In the genomic region with DNA sequence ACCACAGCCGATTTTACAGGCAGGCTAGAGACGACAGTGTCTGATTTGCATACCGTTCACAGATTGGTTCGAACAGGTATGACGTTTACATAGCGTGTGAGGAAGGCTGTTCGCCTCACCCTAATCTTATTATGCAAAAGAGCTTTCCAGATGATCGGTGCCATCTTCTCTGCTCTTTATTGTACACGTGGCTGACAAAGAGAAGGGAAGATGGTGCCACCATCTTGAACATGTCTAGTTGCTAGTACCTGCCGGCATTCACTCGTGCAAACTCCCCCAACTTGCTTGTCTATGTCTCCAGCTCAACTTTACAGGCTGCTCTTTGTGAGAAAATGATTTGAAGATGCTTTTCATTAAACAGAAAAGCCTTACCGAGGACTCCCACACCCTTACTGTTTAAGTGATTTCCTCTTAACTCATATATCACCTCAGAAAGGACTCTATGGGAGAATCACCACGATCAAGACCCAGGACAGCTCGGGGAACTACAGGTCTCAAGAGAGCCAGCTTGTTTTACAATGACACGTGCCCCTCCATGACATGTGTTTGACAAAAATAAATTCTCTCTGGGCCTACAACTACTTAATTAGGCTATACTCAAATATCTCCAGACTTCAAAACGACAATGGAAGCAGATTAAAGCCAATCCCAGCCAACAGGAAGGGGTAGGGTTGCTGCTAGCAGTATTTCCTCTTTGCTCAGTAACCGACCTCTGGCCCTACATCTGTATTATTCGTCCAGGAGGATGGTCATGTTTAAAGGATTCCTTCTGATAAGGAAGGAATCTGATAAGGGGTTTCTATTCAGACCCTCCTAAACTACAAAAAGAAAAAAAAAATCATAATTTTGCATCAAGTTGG, we compare ENCODE assay signal across 1 cellular context.
TF ChIP-seq lines count a peak whose summit lies in the region.

No MANE protein-coding gene starts in this region.

TF ChIP-seq in K562, 482 proteins besides CTCF, POLR2A, EP300 and RAD21 (continued from another document and continues in another):
- TF ChIP-seq, protein P1, sequence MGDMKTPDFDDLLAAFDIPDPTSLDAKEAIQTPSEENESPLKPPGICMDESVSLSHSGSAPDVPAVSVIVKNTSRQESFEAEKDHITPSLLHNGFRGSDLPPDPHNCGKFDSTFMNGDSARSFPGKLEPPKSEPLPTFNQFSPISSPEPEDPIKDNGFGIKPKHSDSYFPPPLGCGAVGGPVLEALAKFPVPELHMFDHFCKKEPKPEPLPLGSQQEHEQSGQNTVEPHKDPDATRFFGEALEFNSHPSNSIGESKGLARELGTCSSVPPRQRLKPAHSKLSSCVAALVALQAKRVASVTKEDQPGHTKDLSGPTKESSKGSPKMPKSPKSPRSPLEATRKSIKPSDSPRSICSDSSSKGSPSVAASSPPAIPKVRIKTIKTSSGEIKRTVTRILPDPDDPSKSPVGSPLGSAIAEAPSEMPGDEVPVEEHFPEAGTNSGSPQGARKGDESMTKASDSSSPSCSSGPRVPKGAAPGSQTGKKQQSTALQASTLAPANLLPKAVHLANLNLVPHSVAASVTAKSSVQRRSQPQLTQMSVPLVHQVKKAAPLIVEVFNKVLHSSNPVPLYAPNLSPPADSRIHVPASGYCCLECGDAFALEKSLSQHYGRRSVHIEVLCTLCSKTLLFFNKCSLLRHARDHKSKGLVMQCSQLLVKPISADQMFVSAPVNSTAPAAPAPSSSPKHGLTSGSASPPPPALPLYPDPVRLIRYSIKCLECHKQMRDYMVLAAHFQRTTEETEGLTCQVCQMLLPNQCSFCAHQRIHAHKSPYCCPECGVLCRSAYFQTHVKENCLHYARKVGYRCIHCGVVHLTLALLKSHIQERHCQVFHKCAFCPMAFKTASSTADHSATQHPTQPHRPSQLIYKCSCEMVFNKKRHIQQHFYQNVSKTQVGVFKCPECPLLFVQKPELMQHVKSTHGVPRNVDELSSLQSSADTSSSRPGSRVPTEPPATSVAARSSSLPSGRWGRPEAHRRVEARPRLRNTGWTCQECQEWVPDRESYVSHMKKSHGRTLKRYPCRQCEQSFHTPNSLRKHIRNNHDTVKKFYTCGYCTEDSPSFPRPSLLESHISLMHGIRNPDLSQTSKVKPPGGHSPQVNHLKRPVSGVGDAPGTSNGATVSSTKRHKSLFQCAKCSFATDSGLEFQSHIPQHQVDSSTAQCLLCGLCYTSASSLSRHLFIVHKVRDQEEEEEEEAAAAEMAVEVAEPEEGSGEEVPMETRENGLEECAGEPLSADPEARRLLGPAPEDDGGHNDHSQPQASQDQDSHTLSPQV (IDR thresholded peaks at IDR 0.05) = peak; percentile 88
- TF ChIP-seq PML (IDR thresholded peaks at IDR 0.05; ENCODE audit: low read length) = peak; percentile 62
- TF ChIP-seq RUNX1 (IDR thresholded peaks at IDR 0.05; ENCODE audit: low read depth) = no peak
- 0 out of 2 replicates have a peak, but pooled peaks have one; percentile 53 for TF ChIP-seq NBN (IDR thresholded peaks at IDR 0.05; ENCODE audit: low read depth)
- TF ChIP-seq RCOR1 (IDR thresholded peaks at IDR 0.05; ENCODE audit: borderline replicate concordance in 1 of 2, low read depth in 2 of 2, low read length in 2 of 2) = peak in 1 of 2 experiments; percentile 40; a peak in 1 of 4 replicates
- no peak for TF ChIP-seq CBFA2T3 (IDR thresholded peaks at IDR 0.05)
- TF ChIP-seq, protein P2, sequence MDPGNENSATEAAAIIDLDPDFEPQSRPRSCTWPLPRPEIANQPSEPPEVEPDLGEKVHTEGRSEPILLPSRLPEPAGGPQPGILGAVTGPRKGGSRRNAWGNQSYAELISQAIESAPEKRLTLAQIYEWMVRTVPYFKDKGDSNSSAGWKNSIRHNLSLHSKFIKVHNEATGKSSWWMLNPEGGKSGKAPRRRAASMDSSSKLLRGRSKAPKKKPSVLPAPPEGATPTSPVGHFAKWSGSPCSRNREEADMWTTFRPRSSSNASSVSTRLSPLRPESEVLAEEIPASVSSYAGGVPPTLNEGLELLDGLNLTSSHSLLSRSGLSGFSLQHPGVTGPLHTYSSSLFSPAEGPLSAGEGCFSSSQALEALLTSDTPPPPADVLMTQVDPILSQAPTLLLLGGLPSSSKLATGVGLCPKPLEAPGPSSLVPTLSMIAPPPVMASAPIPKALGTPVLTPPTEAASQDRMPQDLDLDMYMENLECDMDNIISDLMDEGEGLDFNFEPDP (CRISPR knock-in tag; IDR thresholded peaks at IDR 0.05) = no peak
- TF ChIP-seq, protein P3, sequence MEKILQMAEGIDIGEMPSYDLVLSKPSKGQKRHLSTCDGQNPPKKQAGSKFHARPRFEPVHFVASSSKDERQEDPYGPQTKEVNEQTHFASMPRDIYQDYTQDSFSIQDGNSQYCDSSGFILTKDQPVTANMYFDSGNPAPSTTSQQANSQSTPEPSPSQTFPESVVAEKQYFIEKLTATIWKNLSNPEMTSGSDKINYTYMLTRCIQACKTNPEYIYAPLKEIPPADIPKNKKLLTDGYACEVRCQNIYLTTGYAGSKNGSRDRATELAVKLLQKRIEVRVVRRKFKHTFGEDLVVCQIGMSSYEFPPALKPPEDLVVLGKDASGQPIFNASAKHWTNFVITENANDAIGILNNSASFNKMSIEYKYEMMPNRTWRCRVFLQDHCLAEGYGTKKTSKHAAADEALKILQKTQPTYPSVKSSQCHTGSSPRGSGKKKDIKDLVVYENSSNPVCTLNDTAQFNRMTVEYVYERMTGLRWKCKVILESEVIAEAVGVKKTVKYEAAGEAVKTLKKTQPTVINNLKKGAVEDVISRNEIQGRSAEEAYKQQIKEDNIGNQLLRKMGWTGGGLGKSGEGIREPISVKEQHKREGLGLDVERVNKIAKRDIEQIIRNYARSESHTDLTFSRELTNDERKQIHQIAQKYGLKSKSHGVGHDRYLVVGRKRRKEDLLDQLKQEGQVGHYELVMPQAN (IDR thresholded peaks at IDR 0.05; ENCODE audit: borderline replicate concordance) = peak; percentile 48; the same call in 1 of the 2 replicates
- TF ChIP-seq, protein P4, sequence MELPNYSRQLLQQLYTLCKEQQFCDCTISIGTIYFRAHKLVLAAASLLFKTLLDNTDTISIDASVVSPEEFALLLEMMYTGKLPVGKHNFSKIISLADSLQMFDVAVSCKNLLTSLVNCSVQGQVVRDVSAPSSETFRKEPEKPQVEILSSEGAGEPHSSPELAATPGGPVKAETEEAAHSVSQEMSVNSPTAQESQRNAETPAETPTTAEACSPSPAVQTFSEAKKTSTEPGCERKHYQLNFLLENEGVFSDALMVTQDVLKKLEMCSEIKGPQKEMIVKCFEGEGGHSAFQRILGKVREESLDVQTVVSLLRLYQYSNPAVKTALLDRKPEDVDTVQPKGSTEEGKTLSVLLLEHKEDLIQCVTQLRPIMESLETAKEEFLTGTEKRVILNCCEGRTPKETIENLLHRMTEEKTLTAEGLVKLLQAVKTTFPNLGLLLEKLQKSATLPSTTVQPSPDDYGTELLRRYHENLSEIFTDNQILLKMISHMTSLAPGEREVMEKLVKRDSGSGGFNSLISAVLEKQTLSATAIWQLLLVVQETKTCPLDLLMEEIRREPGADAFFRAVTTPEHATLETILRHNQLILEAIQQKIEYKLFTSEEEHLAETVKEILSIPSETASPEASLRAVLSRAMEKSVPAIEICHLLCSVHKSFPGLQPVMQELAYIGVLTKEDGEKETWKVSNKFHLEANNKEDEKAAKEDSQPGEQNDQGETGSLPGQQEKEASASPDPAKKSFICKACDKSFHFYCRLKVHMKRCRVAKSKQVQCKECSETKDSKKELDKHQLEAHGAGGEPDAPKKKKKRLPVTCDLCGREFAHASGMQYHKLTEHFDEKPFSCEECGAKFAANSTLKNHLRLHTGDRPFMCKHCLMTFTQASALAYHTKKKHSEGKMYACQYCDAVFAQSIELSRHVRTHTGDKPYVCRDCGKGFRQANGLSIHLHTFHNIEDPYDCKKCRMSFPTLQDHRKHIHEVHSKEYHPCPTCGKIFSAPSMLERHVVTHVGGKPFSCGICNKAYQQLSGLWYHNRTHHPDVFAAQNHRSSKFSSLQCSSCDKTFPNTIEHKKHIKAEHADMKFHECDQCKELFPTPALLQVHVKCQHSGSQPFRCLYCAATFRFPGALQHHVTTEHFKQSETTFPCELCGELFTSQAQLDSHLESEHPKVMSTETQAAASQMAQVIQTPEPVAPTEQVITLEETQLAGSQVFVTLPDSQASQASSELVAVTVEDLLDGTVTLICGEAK (IDR thresholded peaks at IDR 0.05) = 0 out of 2 replicates have a peak, but pooled peaks have one; percentile 51
- TF ChIP-seq, protein P4 (CRISPR knock-in tag; IDR thresholded peaks at IDR 0.05) = no peak
- TF ChIP-seq TARDBP (IDR thresholded peaks at IDR 0.05) = 0 out of 2 replicates have a peak, but pooled peaks have one; percentile 56
- TF ChIP-seq MCM7 (IDR thresholded peaks at IDR 0.05) = no peak
- peak; percentile 56 for TF ChIP-seq POLR2G (IDR thresholded peaks at IDR 0.05; ENCODE audit: low read depth, low read length)
- peak; percentile 59; the same call in 1 of the 2 replicates for TF ChIP-seq ZNF175 (CRISPR knock-in tag; IDR thresholded peaks at IDR 0.05; ENCODE audit: low read depth)
- TF ChIP-seq, protein P5, sequence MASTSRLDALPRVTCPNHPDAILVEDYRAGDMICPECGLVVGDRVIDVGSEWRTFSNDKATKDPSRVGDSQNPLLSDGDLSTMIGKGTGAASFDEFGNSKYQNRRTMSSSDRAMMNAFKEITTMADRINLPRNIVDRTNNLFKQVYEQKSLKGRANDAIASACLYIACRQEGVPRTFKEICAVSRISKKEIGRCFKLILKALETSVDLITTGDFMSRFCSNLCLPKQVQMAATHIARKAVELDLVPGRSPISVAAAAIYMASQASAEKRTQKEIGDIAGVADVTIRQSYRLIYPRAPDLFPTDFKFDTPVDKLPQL (IDR thresholded peaks at IDR 0.05; ENCODE audit: extremely low read depth, insufficient read length) = peak; percentile 92
- peak; percentile 20 for TF ChIP-seq HDAC3 (IDR thresholded peaks at IDR 0.05; ENCODE audit: borderline replicate concordance, partially characterized antibody)
- no peak for TF ChIP-seq HIVEP1 (CRISPR knock-in tag; IDR thresholded peaks at IDR 0.05)
- TF ChIP-seq, protein P6, sequence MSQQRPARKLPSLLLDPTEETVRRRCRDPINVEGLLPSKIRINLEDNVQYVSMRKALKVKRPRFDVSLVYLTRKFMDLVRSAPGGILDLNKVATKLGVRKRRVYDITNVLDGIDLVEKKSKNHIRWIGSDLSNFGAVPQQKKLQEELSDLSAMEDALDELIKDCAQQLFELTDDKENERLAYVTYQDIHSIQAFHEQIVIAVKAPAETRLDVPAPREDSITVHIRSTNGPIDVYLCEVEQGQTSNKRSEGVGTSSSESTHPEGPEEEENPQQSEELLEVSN (IDR thresholded peaks at IDR 0.05; ENCODE audit: borderline replicate concordance in 1 of 2, extremely low read depth in 1 of 2, insufficient read depth in 1 of 2, insufficient read length in 1 of 2, low read depth in 1 of 2, low read length in 1 of 2, poor library complexity in 1 of 2, severe bottlenecking in 1 of 2) = peak; percentile 53
- TF ChIP-seq ZNF830 (CRISPR knock-in tag; IDR thresholded peaks at IDR 0.05) = 0 out of 2 replicates have a peak, but pooled peaks have one; percentile 34
- TF ChIP-seq GABPA (tag; conservative IDR thresholded peaks at IDR 0.05; ENCODE audit: low read depth) = peak; percentile 49
- TF ChIP-seq MYC (IDR thresholded peaks at IDR 0.05; ENCODE audit: low read depth, low read length) = peak; percentile 99
- 0 out of 2 replicates have a peak, but pooled peaks have one; percentile 49 for TF ChIP-seq MYC (CRISPR knock-in tag; IDR thresholded peaks at IDR 0.05; ENCODE audit: borderline replicate concordance, low read depth)
- 0 out of 4 replicates have a peak, but pooled peaks of 1 of the 2 experiments have one; percentile 30 for TF ChIP-seq TEAD1 (CRISPR knock-in tag; IDR thresholded peaks at IDR 0.05)
- no peak for TF ChIP-seq SMARCE1 (IDR thresholded peaks at IDR 0.05)
- 0 out of 2 replicates have a peak, but pooled peaks have one; percentile 21 for TF ChIP-seq ZC3H8 (IDR thresholded peaks at IDR 0.05)
- TF ChIP-seq MTA3 (IDR thresholded peaks at IDR 0.05; ENCODE audit: borderline replicate concordance) = peak; percentile 83
- TF ChIP-seq BRD4 (IDR thresholded peaks at IDR 0.05) = peak; percentile 80; the same call in 1 of the 2 replicates
- TF ChIP-seq MAZ (CRISPR knock-in tag; conservative IDR thresholded peaks at IDR 0.05 in 1 of 2, IDR thresholded peaks at IDR 0.05 in 1 of 2) = peak in 1 of 2 experiments; percentile 19; a peak in 1 of 4 replicates
- TF ChIP-seq ZEB2 (IDR thresholded peaks at IDR 0.05) = peak; percentile 47; the same call in 1 of the 2 replicates
- TF ChIP-seq, protein P7, sequence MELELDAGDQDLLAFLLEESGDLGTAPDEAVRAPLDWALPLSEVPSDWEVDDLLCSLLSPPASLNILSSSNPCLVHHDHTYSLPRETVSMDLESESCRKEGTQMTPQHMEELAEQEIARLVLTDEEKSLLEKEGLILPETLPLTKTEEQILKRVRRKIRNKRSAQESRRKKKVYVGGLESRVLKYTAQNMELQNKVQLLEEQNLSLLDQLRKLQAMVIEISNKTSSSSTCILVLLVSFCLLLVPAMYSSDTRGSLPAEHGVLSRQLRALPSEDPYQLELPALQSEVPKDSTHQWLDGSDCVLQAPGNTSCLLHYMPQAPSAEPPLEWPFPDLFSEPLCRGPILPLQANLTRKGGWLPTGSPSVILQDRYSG (tag; conservative IDR thresholded peaks at IDR 0.05; ENCODE audit: low read depth) = peak; percentile 88
- peak; percentile 44; the same call in 1 of the 2 replicates for TF ChIP-seq MEF2D (tag; conservative IDR thresholded peaks at IDR 0.05; ENCODE audit: low read depth)
- TF ChIP-seq NR4A1 (CRISPR knock-in tag; IDR thresholded peaks at IDR 0.05) = no peak
- peak; percentile 70; the same call in 1 of the 2 replicates for TF ChIP-seq NR4A1 (tag; IDR thresholded peaks at IDR 0.05)
- peak; percentile 69; the same call in 1 of the 2 replicates for TF ChIP-seq NCOA1 (IDR thresholded peaks at IDR 0.05; ENCODE audit: low read depth)
